Comparison of ENCODE assay signal across 13 cellular contexts in the genomic region with DNA sequence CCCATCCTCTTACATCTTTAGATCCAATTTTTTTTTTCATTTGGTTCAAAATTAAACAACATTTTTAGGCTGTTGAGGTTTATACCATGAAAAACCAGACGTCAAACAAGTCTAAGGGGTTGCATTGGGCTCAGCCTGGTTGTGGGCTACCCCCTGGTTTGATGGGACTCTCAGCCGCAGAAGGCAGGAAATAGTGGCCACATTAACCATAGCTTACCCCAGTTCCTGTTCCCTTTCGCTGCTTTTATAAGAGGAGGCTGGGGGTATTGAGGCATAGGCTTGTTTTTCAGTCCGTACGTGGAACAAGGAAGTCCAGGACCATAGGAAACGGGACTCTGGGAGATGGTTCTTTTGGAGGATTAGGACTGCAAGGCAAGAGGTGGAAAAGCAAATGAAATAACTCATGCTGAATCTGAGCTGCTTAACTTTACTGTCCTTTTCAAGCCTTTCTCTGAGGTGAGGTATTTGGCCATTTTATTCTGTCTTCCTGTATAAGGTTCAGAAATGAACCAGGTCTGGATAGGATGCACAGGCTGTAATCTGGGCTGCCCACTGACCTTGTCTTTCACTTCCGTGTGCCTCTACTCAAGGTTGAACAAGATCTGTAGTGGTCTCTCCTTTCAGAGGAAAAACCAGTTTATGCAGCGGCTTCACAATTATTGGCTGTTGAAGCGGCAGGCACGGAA. TPM values are rescaled to one million over a fixed set of nuclear protein-coding genes. Genes with fewer than 3 reads are reported as not detected.
DNase-seq lines count a peak whose midpoint lies in the region; ATAC-seq, FAIRE-seq and TF ChIP-seq lines count a peak whose summit lies in the region.
"Had no signal": no experiment of that assay in that cellular context is flagged by ENCODE, and none has a peak within 500 bp of the region (broad histone marks: within the 10 kb centered on the region; RNA-seq: fewer than 3 reads in every experiment).

No MANE protein-coding gene starts in this region.

- H3K27me3 ChIP-seq in small intestine (ENCODE audit: control insufficient read depth in 2 of 2, insufficient read depth in 2 of 2, low read length in 2 of 2) = no peaks in the 10 kb centered on the region
- H3K27me3 ChIP-seq: uterus had no signal

- H3K9me3 ChIP-seq in small intestine (ENCODE audit: control insufficient read depth, low read depth) = no peaks in the 10 kb centered on the region
- H3K9me3 ChIP-seq: uterus had no signal

- 77 to 88% (median 78%) methylated on average over 10 of the region's 10 CpGs for WGBS in small intestine, 3 donors

- DNase-seq in GM10266 (ENCODE audit: extremely low spot score) (peak; percentile 49), NOMO-1 treated with DMSO at 0.1 percent for 48 hours (lab: John Stamatoyannopoulos, UW; ENCODE audit: unreplicated experiment) (peak; percentile 64), small intestine (peak; percentile 51), glutamatergic neuron (no peak), anterior cingulate cortex (lab: John Stamatoyannopoulos, UW) (no peak), NCI-H2107 (lab: John Stamatoyannopoulos, UW) (no peak)
- no peak for DNase-seq in activated T-cell treated with anti-CD3 and anti-CD28 coated beads, Interleukin-2, amount 50 U/mL, for 4 hours
- DNase-seq: DMS53, mesenchymal stem cell, NCI-H187, uterus had no signal

- peaks cover 59% of the 10 kb centered on the region for H3K4me1 Mint-ChIP-seq in activated T-cell treated with anti-CD3 and anti-CD28 coated beads, Interleukin-2, amount 50 U/mL, for 4 hours (ENCODE audit: low read depth)
- peaks cover 10% of the 10 kb centered on the region for H3K4me1 Mint-ChIP-seq in glutamatergic neuron (ENCODE audit: low read depth, unreplicated experiment)

- no peak for TF ChIP-seq CTCF in GM10266 (IDR thresholded peaks at IDR 0.05; ENCODE audit: control insufficient read depth, insufficient read depth, low read depth, missing control alignments)
- TF ChIP-seq CTCF in glutamatergic neuron (IDR thresholded peaks at IDR 0.05; ENCODE audit: partially characterized antibody, unreplicated experiment) = no peak

- no peak overlapping the region for H3K27ac Mint-ChIP-seq in glutamatergic neuron (ENCODE audit: unreplicated experiment)

- H3K36me3 Mint-ChIP-seq in activated T-cell treated with anti-CD3 and anti-CD28 coated beads, Interleukin-2, amount 50 U/mL, for 4 hours (ENCODE audit: insufficient read depth) = peaks cover 45% of the 10 kb centered on the region
- H3K36me3 Mint-ChIP-seq in glutamatergic neuron (ENCODE audit: unreplicated experiment) = peaks cover 38% of the 10 kb centered on the region

- no peak for FAIRE-seq in small intestine (lab: Jason Lieb, UNC)

- H3K27me3 Mint-ChIP-seq in activated T-cell treated with anti-CD3 and anti-CD28 coated beads, Interleukin-2, amount 50 U/mL, for 4 hours (ENCODE audit: low read depth) = no peaks in the 10 kb centered on the region
- peaks cover 2% of the 10 kb centered on the region for H3K27me3 Mint-ChIP-seq in glutamatergic neuron (ENCODE audit: unreplicated experiment)

- H3K4me3 Mint-ChIP-seq in activated T-cell treated with anti-CD3 and anti-CD28 coated beads, Interleukin-2, amount 50 U/mL, for 4 hours = peak overlapping the region; percentile 44
- H3K4me3 Mint-ChIP-seq in glutamatergic neuron (ENCODE audit: unreplicated experiment) = no peak overlapping the region

- peaks cover 3% of the 10 kb centered on the region in 2 donors for H3K4me1 ChIP-seq in small intestine (ENCODE audit: control insufficient read depth in 2 of 2, insufficient read depth in 1 of 2, low read depth in 1 of 2, low read length in 1 of 2)
- H3K4me1 ChIP-seq: uterus had no signal

- H3K27ac ChIP-seq in small intestine (ENCODE audit: low read depth in 1 of 2, low read length in 1 of 2) = no peak overlapping the region
- H3K27ac ChIP-seq: uterus had no signal

- peaks cover 8 to 16% of the 10 kb centered on the region in 2 donors for H3K36me3 ChIP-seq in small intestine (ENCODE audit: control insufficient read depth in 2 of 2, insufficient read depth in 2 of 2, low read length in 2 of 2)
- H3K36me3 ChIP-seq: uterus had no signal

- H3K9me3 Mint-ChIP-seq in activated T-cell treated with anti-CD3 and anti-CD28 coated beads, Interleukin-2, amount 50 U/mL, for 4 hours = no peaks in the 10 kb centered on the region
- peaks cover 10% of the 10 kb centered on the region for H3K9me3 Mint-ChIP-seq in glutamatergic neuron (ENCODE audit: unreplicated experiment)

- no peak overlapping the region for H3K4me3 ChIP-seq in small intestine (ENCODE audit: low read depth in 1 of 2, low read length in 2 of 2)
- H3K4me3 ChIP-seq: uterus had no signal

- ATAC-seq in activated T-cell treated with anti-CD3 and anti-CD28 coated beads, Interleukin-2, amount 50 U/mL, for 4 hours = peak; percentile 62 to 73
- ATAC-seq in HG03342 (IDR thresholded peaks at IDR 0.05; ENCODE audit: unreplicated experiment) = no peak
- ATAC-seq: SK-N-SH treated with all-trans-retinoic acid at 6 μM for 48 hours had no signal

RNA-seq across cellular contexts. Expression of a gene that starts 7.7 kb away (rescaled TPM):
- total RNA-seq in activated T-cell treated with anti-CD3 and anti-CD28 coated beads, Interleukin-2, amount 50 U/mL, for 4 hours = 10 to 100 TPM; 22.7 to 27.8 (median 26.0) TPM
- polyA plus RNA-seq in small intestine = 10 to 100 TPM; 12.7 to 20.6 (median 18.6) TPM
- 36.2 TPM for total RNA-seq in glutamatergic neuron (ENCODE audit: unreplicated experiment)

Comparison
In these comparisons a context has a peak if more than half of its experiments do, and no peak if none do; other contexts are left out.
1. DNase-seq: peak in GM10266 (single experiment), NOMO-1 treated with DMSO at 0.1 percent for 48 hours (single experiment) and small intestine (single experiment); none in activated T-cell treated with anti-CD3 and anti-CD28 coated beads, Interleukin-2, amount 50 U/mL, for 4 hours (single experiment), glutamatergic neuron (single experiment), anterior cingulate cortex (0 of 58) and NCI-H2107 (single experiment).